1 cellular context compared by ENCODE assay signal in the genomic region with DNA sequence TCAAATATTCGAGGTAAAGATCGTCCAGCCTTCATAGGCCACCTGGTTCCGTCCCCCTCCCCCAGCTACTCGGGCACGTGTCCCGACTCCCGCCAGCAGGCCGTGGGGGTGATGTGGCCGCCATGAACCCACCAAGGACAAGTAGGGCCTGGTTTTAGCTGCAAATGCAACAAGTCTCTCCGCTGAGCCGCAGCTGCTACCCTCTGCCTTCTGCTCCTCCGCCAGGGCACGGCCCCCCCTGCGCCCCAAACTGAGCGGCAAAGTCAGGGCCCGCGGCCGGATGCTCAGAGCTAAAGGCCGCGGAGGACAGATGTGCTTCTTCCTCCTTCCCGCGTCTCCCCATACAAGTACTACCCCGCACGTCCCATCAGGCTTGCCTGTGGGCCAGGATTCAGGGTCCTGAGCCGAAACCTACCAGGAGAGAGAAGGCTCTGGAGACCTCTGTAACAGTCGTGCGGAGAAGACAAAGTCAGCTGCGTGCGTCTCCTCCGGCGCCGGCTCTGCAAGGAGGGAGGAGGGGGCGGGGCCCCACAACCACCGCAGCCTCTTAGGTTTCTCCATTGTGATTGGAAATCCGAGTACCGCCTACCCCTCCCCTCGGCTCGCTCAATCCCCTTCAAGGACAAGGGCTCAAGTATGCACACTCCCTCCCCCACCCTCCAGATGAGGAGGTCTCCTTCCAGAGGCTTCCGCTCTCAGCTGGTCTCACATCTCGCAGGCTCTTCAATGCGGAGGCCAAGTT.
TF ChIP-seq lines count a peak whose summit lies in the region.

TSS of gene LDHB (minus strand) at position 507 of the 742 bp plus-strand sequence. CDS start 3,171 bp downstream, outside the sequence.

TF ChIP-seq in K562, 482 proteins besides CTCF, POLR2A, EP300 and RAD21 (continued from another document and continues in another):
- TF ChIP-seq MGA (IDR thresholded peaks at IDR 0.05) (peak; percentile 94), TEAD1 (CRISPR knock-in tag; IDR thresholded peaks at IDR 0.05) (peak in 1 of 2 experiments; percentile 68; a peak in 1 of 4 replicates), CBX1 (IDR thresholded peaks at IDR 0.05; ENCODE audit: low read depth) (peak; percentile 42; the same call in 1 of the 2 replicates), ZNF830 (CRISPR knock-in tag; IDR thresholded peaks at IDR 0.05) (no peak), MXI1 (IDR thresholded peaks at IDR 0.05; ENCODE audit: low read depth, low read length) (0 out of 2 replicates have a peak, but pooled peaks have one; percentile 22), MCM3 (IDR thresholded peaks at IDR 0.05) (no peak), ZNF444 (CRISPR knock-in tag; IDR thresholded peaks at IDR 0.05) (no peak), CC2D1A (IDR thresholded peaks at IDR 0.05) (no peak), RB1 (IDR thresholded peaks at IDR 0.05; ENCODE audit: low read depth) (peak; percentile 61; the same call in 1 of the 2 replicates), NFATC3 (IDR thresholded peaks at IDR 0.05) (no peak), GTF2A2 (tag; IDR thresholded peaks at IDR 0.05) (no peak), LEF1 (IDR thresholded peaks at IDR 0.05) (peak; percentile 34; the same call in 1 of the 2 replicates), SMARCC2 (IDR thresholded peaks at IDR 0.05; ENCODE audit: low read depth) (no peak), NUFIP1 (IDR thresholded peaks at IDR 0.05; ENCODE audit: partially characterized antibody) (no peak), DMBX1 (CRISPR knock-in tag; IDR thresholded peaks at IDR 0.05; ENCODE audit: borderline replicate concordance) (no peak), EP400 (IDR thresholded peaks at IDR 0.05) (peak; percentile 94), CHD2 (IDR thresholded peaks at IDR 0.05; ENCODE audit: low read depth, low read length) (peak; percentile 51; the same call in 1 of the 2 replicates), TEAD4 (IDR thresholded peaks at IDR 0.05; ENCODE audit: low read length) (no peak), TEAD4 (CRISPR knock-in tag; IDR thresholded peaks at IDR 0.05; ENCODE audit: borderline replicate concordance) (0 out of 2 replicates have a peak, but pooled peaks have one; percentile 49), HOMEZ (CRISPR knock-in tag; IDR thresholded peaks at IDR 0.05) (no peak), ZBTB7A (IDR thresholded peaks at IDR 0.05; ENCODE audit: borderline replicate concordance, control insufficient read depth, low read depth, low read length) (peak; percentile 20; the same call in 1 of the 2 replicates), GTF2F1 (IDR thresholded peaks at IDR 0.05; ENCODE audit: low read depth, low read length) (peak; percentile 68; the same call in 1 of the 2 replicates), PHF20 (IDR thresholded peaks at IDR 0.05; ENCODE audit: partially characterized antibody) (no peak), ATF7 (IDR thresholded peaks at IDR 0.05) (0 out of 2 replicates have a peak, but pooled peaks have one; percentile 43), POLR2AphosphoS5 (IDR thresholded peaks at IDR 0.05; ENCODE audit: control insufficient read depth, insufficient read depth, low read depth, low read length) (peak; percentile 90), HDAC1 (IDR thresholded peaks at IDR 0.05) (0 out of 4 replicates have a peak, but pooled peaks of 1 of the 2 experiments have one; percentile 69), TCF7L2 (IDR thresholded peaks at IDR 0.05; ENCODE audit: low read depth, low read length) (no peak), TBP (optimal IDR thresholded peaks at IDR 0.05; ENCODE audit: low read depth, low read length) (peak; percentile 89), RREB1 (CRISPR knock-in tag; IDR thresholded peaks at IDR 0.05) (0 out of 2 replicates have a peak, but pooled peaks have one; percentile 50), MAX (CRISPR knock-in tag; IDR thresholded peaks at IDR 0.05) (peak; percentile 95), GABPB1 (CRISPR knock-in tag; IDR thresholded peaks at IDR 0.05) (peak; percentile 51; the same call in 1 of the 2 replicates), FOXA3 (CRISPR knock-in tag; conservative IDR thresholded peaks at IDR 0.05 in 1 of 2, IDR thresholded peaks at IDR 0.05 in 1 of 2) (0 out of 4 replicates have a peak, but pooled peaks of 1 of the 2 experiments have one; percentile 32), DLX4 (CRISPR knock-in tag; IDR thresholded peaks at IDR 0.05) (no peak)
- TF ChIP-seq, protein P1, sequence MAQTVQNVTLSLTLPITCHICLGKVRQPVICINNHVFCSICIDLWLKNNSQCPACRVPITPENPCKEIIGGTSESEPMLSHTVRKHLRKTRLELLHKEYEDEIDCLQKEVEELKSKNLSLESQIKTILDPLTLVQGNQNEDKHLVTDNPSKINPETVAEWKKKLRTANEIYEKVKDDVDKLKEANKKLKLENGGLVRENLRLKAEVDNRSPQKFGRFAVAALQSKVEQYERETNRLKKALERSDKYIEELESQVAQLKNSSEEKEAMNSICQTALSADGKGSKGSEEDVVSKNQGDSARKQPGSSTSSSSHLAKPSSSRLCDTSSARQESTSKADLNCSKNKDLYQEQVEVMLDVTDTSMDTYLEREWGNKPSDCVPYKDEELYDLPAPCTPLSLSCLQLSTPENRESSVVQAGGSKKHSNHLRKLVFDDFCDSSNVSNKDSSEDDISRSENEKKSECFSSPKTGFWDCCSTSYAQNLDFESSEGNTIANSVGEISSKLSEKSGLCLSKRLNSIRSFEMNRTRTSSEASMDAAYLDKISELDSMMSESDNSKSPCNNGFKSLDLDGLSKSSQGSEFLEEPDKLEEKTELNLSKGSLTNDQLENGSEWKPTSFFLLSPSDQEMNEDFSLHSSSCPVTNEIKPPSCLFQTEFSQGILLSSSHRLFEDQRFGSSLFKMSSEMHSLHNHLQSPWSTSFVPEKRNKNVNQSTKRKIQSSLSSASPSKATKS (CRISPR knock-in tag; IDR thresholded peaks at IDR 0.05) = no peak
